In the genomic region with DNA sequence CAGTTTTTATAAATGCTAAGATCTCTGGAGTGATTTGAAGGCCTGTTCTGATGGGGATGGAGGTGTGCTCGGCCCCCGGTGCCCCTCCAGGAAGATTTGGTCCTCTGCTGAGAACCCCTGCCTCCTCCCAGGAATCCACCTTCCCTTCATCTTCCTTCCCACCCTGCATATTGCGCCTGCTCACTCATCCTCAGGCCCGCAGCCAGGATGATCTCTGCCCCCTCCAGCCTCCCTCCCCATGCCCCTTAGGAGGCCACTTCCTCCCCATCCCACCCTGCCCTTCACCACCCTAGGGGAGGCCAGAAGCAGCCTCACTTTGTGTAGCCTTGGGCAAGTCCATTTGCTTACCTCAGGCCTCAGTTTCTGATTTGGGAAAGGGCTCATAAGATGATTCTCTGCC, we compare ENCODE assay signal across 17 cellular contexts.
"Had no signal": no experiment of that assay in that cellular context is flagged by ENCODE, and none has a peak within 500 bp of the region (broad histone marks: within the 10 kb centered on the region; RNA-seq: fewer than 3 reads in every experiment).

No MANE protein-coding gene starts in this region.

- ATAC-seq: activated T-cell treated with anti-CD3 and anti-CD28 coated beads, Interleukin-2, amount 50 U/mL, for 4 hours; stimulated activated effector memory CD8-positive, alpha-beta T cell treated with anti-CD3 and anti-CD28 coated beads, Interleukin-12 subunit alpha, Interleukin-12 subunit beta, amount 100 ng/mL, for 72 hours had no signal

- H3K27me3 ChIP-seq: right lobe of liver, uterus had no signal

- H3K27ac Mint-ChIP-seq: activated naive CD4-positive, alpha-beta T cell treated with anti-CD3 and anti-CD28 coated beads for 36 hours; endodermal cell had no signal

- FAIRE-seq: bronchial epithelial cell, TTC549 had no signal

- H3K36me3 ChIP-seq: uterus had no signal

- H3K9me3 Mint-ChIP-seq: activated T-cell treated with anti-CD3 and anti-CD28 coated beads, Interleukin-2, amount 50 U/mL, for 4 hours had no signal

- H3K4me3 ChIP-seq: coronary artery, heart left ventricle, right lobe of liver, skin epidermis, uterus had no signal

- DNase-seq: activated CD8-positive, alpha-beta memory T cell treated with anti-CD3 and anti-CD28 coated beads, Interleukin-2, amount 50 U/mL, for 48 hours; activated effector memory CD4-positive, alpha-beta T cell treated with Interleukin-2 at 50 U/mL for 16 hours; activated naive CD4-positive, alpha-beta T cell treated with anti-CD3 and anti-CD28 coated beads for 36 hours; activated T-cell treated with anti-CD3 and anti-CD28 coated beads, Interleukin-2, amount 50 U/mL, for 4 hours; islet precursor cell; right lobe of liver; stimulated activated CD4-positive, alpha-beta T cell treated with anti-CD3 and anti-CD28 coated beads, Interleukin-2, amount 100 ng/mL, for 24 hours; trophoblast cell had no signal

- H3K27ac ChIP-seq: coronary artery, right lobe of liver, WERI-Rb-1 had no signal

- H3K4me3 Mint-ChIP-seq: activated naive CD4-positive, alpha-beta T cell treated with anti-CD3 and anti-CD28 coated beads for 36 hours; activated T-cell treated with anti-CD3 and anti-CD28 coated beads, Interleukin-2, amount 50 U/mL, for 4 hours; endodermal cell; stimulated activated effector memory CD8-positive, alpha-beta T cell treated with anti-CD3 and anti-CD28 coated beads, Interleukin-12 subunit alpha, Interleukin-12 subunit beta, amount 100 ng/mL, for 72 hours had no signal

- H3K9me3 ChIP-seq: right lobe of liver, uterus had no signal
